In genomic region chr7:1639071-1639470, GRCh38 we compare ENCODE assay signal across 27 cellular contexts. TPM values are rescaled to one million over a fixed set of nuclear protein-coding genes. Genes with fewer than 3 reads are reported as not detected.
A peak's percentile ranks its signal among the peaks of the same experiment; 100 is the strongest.
DNase-seq lines count a peak whose midpoint lies in the region; ATAC-seq, FAIRE-seq and TF ChIP-seq lines count a peak whose summit lies in the region.
"Had no signal": no experiment of that assay in that cellular context is flagged by ENCODE, and none has a peak within 500 bp of the region (broad histone marks: within the 10 kb centered on the region; RNA-seq: fewer than 3 reads in every experiment).

No MANE protein-coding gene starts in this region.

- H2AFZ ChIP-seq in osteoblast (ENCODE audit: low read length) (no peak overlapping the region), MM.1S (ENCODE audit: low read length) (no peak overlapping the region)
- H2AFZ ChIP-seq: GM23338 had no signal

- H3K36me3 ChIP-seq in WERI-Rb-1 = no peaks in the 10 kb centered on the region
- H3K36me3 ChIP-seq in osteoblast (ENCODE audit: insufficient read depth, low read length) = no peaks in the 10 kb centered on the region
- no peaks in the 10 kb centered on the region for H3K36me3 ChIP-seq in MM.1S (replicated peaks; ENCODE audit: insufficient read depth, low read length)
- H3K36me3 ChIP-seq: HAP-1, MG63 had no signal

- ATAC-seq in GM19324 (IDR thresholded peaks at IDR 0.05; ENCODE audit: low FRiP score, unreplicated experiment) = no peak
- ATAC-seq: A549 had no signal

- TF ChIP-seq CTCF in WERI-Rb-1 (IDR thresholded peaks at IDR 0.05; ENCODE audit: low read depth, low read length) (no peak), osteoblast (IDR thresholded peaks at IDR 0.05; ENCODE audit: extremely low read depth, low read depth, low read length) (no peak), MM.1S (IDR thresholded peaks at IDR 0.05; ENCODE audit: low read length) (no peak)

- H3K4me3 ChIP-seq in WERI-Rb-1 (ENCODE audit: low read depth, low read length) = no peak overlapping the region
- no peak overlapping the region for H3K4me3 ChIP-seq in osteoblast (ENCODE audit: insufficient read depth, low read length)
- no peak overlapping the region for H3K4me3 ChIP-seq in MM.1S (ENCODE audit: low read length)
- H3K4me3 ChIP-seq: A549, GM23338, HAP-1, MG63, SK-N-MC had no signal

- H3F3A ChIP-seq in MM.1S (ENCODE audit: insufficient read depth, low read length) = no peaks in the 10 kb centered on the region

- H4K20me1 ChIP-seq in osteoblast (ENCODE audit: insufficient read depth, low read length) (no peaks in the 10 kb centered on the region), MM.1S (ENCODE audit: insufficient read depth, low read length) (no peaks in the 10 kb centered on the region)

- H3K4me1 ChIP-seq in osteoblast (ENCODE audit: insufficient read depth, low read length) (no peaks in the 10 kb centered on the region), MM.1S (ENCODE audit: low read length) (no peaks in the 10 kb centered on the region)
- H3K4me1 ChIP-seq: A549, HAP-1 had no signal

- H3K27ac ChIP-seq in WERI-Rb-1 (peak overlapping the region; percentile 65), osteoblast (ENCODE audit: low read depth, low read length) (no peak overlapping the region), MM.1S (ENCODE audit: low read length) (no peak overlapping the region)
- H3K27ac ChIP-seq: A549, C4-2B, SK-N-MC had no signal

- no peak overlapping the region for H3K4me2 ChIP-seq in osteoblast (ENCODE audit: insufficient read depth, low read length)
- H3K4me2 ChIP-seq in MM.1S (ENCODE audit: low read depth, low read length) = no peak overlapping the region
- H3K4me2 ChIP-seq: A549, GM23338 had no signal

- H3K9me3 ChIP-seq in WERI-Rb-1 (ENCODE audit: severe bottlenecking) (peaks cover 21% of the 10 kb centered on the region), osteoblast (ENCODE audit: low read depth, low read length) (peaks cover 3% of the 10 kb centered on the region), MM.1S (replicated peaks; ENCODE audit: insufficient read depth, low read length) (no peaks in the 10 kb centered on the region)
- H3K9me3 ChIP-seq: HAP-1 had no signal

- H3K9me2 ChIP-seq in MM.1S (replicated peaks; ENCODE audit: insufficient read depth, low read length) = no peaks in the 10 kb centered on the region

- H3K9ac ChIP-seq in MM.1S (ENCODE audit: low read length) = no peak overlapping the region

- DNase-seq in D341Med (ENCODE audit: low spot score) (peak; percentile 20), WERI-Rb-1 (no peak), osteoblast (ENCODE audit: insufficient read length, low spot score, missing footprints) (peak; percentile 57), urothelium cell line (ENCODE audit: low spot score) (no peak), MM.1S (no peak), glomerular visceral epithelial cell (ENCODE audit: extremely low spot score) (no peak)
- DNase-seq: AML-193; CD8-positive, alpha-beta memory T cell; DND-41; HFFc6; IMR-90; KG1; MG63; NCI-H1694 treated with DMSO at 0.1 percent for 48 hours; NCI-H2227 treated with DMSO at 0.1 percent for 48 hours; NCI-H748 treated with DMSO at 0.1 percent for 48 hours; SIG-M5 had no signal

- no peaks in the 10 kb centered on the region for H3K79me2 ChIP-seq in osteoblast (ENCODE audit: insufficient read depth, low read length)
- H3K79me2 ChIP-seq in MM.1S (ENCODE audit: low read length) = no peaks in the 10 kb centered on the region

- FAIRE-seq in urothelium cell line (lab: Jason Lieb, UNC) = peak; percentile 65
- FAIRE-seq: A549, GM12892, GM19239, HTR-8/SVneo, RCC 7860 had no signal

- no peaks in the 10 kb centered on the region for H3K27me3 ChIP-seq in WERI-Rb-1 (ENCODE audit: insufficient read depth, low read depth, severe bottlenecking)
- H3K27me3 ChIP-seq in osteoblast (ENCODE audit: insufficient read depth, low read length) = peaks cover 4% of the 10 kb centered on the region
- H3K27me3 ChIP-seq in MM.1S (replicated peaks; ENCODE audit: insufficient read depth, low read length) = peaks cover 69% of the 10 kb centered on the region
- H3K27me3 ChIP-seq: MG63 had no signal

RNA-seq across cellular contexts. Expression of gene ELFN1, which starts 31.0 kb away (rescaled TPM):
- total RNA-seq in osteoblast = 12.7 and 14.1 TPM in 2 replicates

Comparison
In these comparisons a context has a peak if more than half of its experiments do, and no peak if none do; other contexts are left out.
1. DNase-seq: peak in D341Med (single experiment) and osteoblast (single experiment); none in WERI-Rb-1 (single experiment), urothelium cell line (single experiment), MM.1S (single experiment) and glomerular visceral epithelial cell (single experiment).